ENCODE assay signal across 7 cellular contexts in genomic region chr16:56589141-56590039, GRCh38. TPM values are rescaled to one million over a fixed set of nuclear protein-coding genes. Genes with fewer than 3 reads are reported as not detected.
DNase-seq lines count a peak whose midpoint lies in the region; ATAC-seq, FAIRE-seq and TF ChIP-seq lines count a peak whose summit lies in the region.

Gene MT3, plus strand, starts transcription at chr16:56589528. Its CDS starts 63 bp downstream, at chr16:56589591.

- no peaks in the 10 kb centered on the region for H3K36me3 ChIP-seq in lower lobe of right lung

- no peak for DNase-seq in HL-60 (ENCODE audit: low read depth in 1 of 2, low spot score in 1 of 2)
- peak; percentile 86 for DNase-seq in RPMI8226
- DNase-seq in lower lobe of right lung = no peak
- peak; percentile 84 for DNase-seq in superior temporal gyrus (ENCODE audit: extremely low spot score)
- DNase-seq in GM19239 (ENCODE audit: insufficient read length, low spot score) = no peak

- H3K27ac ChIP-seq in HL-60 (replicated peaks) (no peak within 1 kb of the TSS), cingulate gyrus (ENCODE audit: low read depth, low read length) (peak within 1 kb of the TSS; percentile 99), lower lobe of right lung (no peak within 1 kb of the TSS)

- H3K9me3 ChIP-seq in lower lobe of right lung = no peaks in the 10 kb centered on the region

- peak in 1 of 2 donors; percentile 14 for ATAC-seq in lower lobe of right lung
- no peak for ATAC-seq in GM18861 (IDR thresholded peaks at IDR 0.05; ENCODE audit: unreplicated experiment)

- TF ChIP-seq CTCF in HL-60 (IDR thresholded peaks at IDR 0.05; ENCODE audit: insufficient read depth, low read length) (no peak), lower lobe of right lung (IDR thresholded peaks at IDR 0.05) (no peak)

- intact Hi-C loops in lower lobe of right lung (cut with DNase I) = no loop called here

- H3K4me3 ChIP-seq in HL-60 (replicated peaks; ENCODE audit: insufficient read depth, low read length) = 0 out of 2 replicates have a peak within 1 kb of the TSS, but pooled peaks have one; percentile 1
- peak within 1 kb of the TSS; percentile 42 for H3K4me3 ChIP-seq in lower lobe of right lung

- FAIRE-seq in GM19239 (lab: Jason Lieb, UNC) = no peak

- H3K27me3 ChIP-seq in HL-60 (ENCODE audit: insufficient read depth, poor library complexity, severe bottlenecking) = peaks cover 12% of the 10 kb centered on the region
- peaks cover 32% of the 10 kb centered on the region for H3K27me3 ChIP-seq in lower lobe of right lung (ENCODE audit: low read depth)

- H3K4me1 ChIP-seq in lower lobe of right lung = peaks cover 11% of the 10 kb centered on the region

RNA-seq across cellular contexts. Expression of gene MT3, which starts in this region (rescaled TPM):
- not detected for total RNA-seq in lower lobe of right lung

Comparison
In these comparisons a context has a peak if more than half of its experiments do, and no peak if none do; other contexts are left out.
1. DNase-seq: peak in RPMI8226 (single experiment) and superior temporal gyrus (single experiment); none in HL-60 (0 of 2), lower lobe of right lung (single experiment) and GM19239 (single experiment).